9 cellular contexts compared by ENCODE assay signal in the genomic region with DNA sequence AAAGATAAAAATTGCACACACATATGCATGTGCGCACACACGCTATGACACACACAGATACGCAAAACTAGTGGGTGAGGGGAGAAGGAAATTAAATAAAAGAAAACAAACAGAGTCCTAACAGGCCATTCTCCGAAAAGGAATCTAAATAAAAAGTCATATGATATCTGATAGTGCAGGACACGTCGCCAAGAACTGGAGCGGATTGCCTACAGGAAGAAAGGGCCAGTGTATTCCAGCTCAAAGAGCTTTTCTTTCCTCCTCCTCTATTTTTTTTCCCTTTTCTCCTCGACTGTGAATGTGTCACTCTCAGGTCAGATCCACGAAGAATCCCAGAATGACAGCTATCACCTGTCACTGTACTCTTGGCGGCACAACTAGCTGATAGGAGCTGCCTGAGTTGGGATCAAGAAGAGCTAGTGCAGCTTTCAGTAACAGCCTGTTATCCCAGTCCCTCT.
DNase-seq lines count a peak whose midpoint lies in the region; ATAC-seq, FAIRE-seq and TF ChIP-seq lines count a peak whose summit lies in the region.
"Had no signal": no experiment of that assay in that cellular context is flagged by ENCODE, and none has a peak within 500 bp of the region (broad histone marks: within the 10 kb centered on the region; RNA-seq: fewer than 3 reads in every experiment).

No MANE protein-coding gene starts in this region.

- in situ Hi-C loops in GM12878 (cut with MboI) = no loop called here

- TF ChIP-seq RAD21 in GM12878 (IDR thresholded peaks at IDR 0.05; ENCODE audit: insufficient read depth, low read depth, low read length) = no peak

- peaks cover 0 to 4% of the 10 kb centered on the region in 2 donors for H3K4me1 Mint-ChIP-seq in natural killer cell treated with Interleukin-12 subunit alpha and Interleukin-12 subunit beta and Interleukin-15 and Interleukin-18, amount 100 ng/mL, for 72 hours (ENCODE audit: low read depth in 2 of 2)

- H3K27ac Mint-ChIP-seq in natural killer cell treated with Interleukin-12 subunit alpha and Interleukin-12 subunit beta and Interleukin-15 and Interleukin-18, amount 100 ng/mL, for 72 hours = no peak overlapping the region

- peak overlapping the region; percentile 88 for H3K4me2 ChIP-seq in GM12878 (ENCODE audit: control insufficient read depth, insufficient read depth)

- TF ChIP-seq EP300 in GM12878 (IDR thresholded peaks at IDR 0.05; ENCODE audit: borderline replicate concordance in 1 of 2, control insufficient read depth in 1 of 2, low read depth in 2 of 2, low read length in 2 of 2) = no peak

- peaks cover 56% of the 10 kb centered on the region for H3K79me2 ChIP-seq in GM12878 (ENCODE audit: control insufficient read depth, insufficient read depth, low read length)

- no peaks in the 10 kb centered on the region for H3K36me3 Mint-ChIP-seq in natural killer cell treated with Interleukin-12 subunit alpha and Interleukin-12 subunit beta and Interleukin-15 and Interleukin-18, amount 100 ng/mL, for 72 hours

- H3K9ac ChIP-seq in GM12878 (ENCODE audit: control insufficient read depth, insufficient read depth, low read length) = peak overlapping the region; percentile 84

- intact Hi-C loops in GM12878 (cut with micrococcal nuclease; ENCODE audit: unreplicated experiment) (loop anchor here (10.0 kb wide), 1 partner anchor 707 kb away; a partner anchor contains a TSS), left lung (cut with DNase I) (no loop called here)

- H3K4me1 ChIP-seq in GM12878 (ENCODE audit: control insufficient read depth, insufficient read depth, low read length) = peaks cover 15% of the 10 kb centered on the region; the same call in 1 of the 2 replicates
- peaks cover 0 to 29% of the 10 kb centered on the region in 2 donors for H3K4me1 ChIP-seq in left lung

- POLR2A ChIA-PET in GM12878 (lab: Charles Lee) = no interaction called here

- RAD21 ChIA-PET in GM12878 (lab: Charles Lee; ENCODE audit: unreplicated experiment) = interaction anchor here (1.0 kb wide), 1 partner anchor 13 kb away, joined by 3 read pairs; no protein-coding TSS in a partner anchor

- H3K27me3 Mint-ChIP-seq in natural killer cell treated with Interleukin-12 subunit alpha and Interleukin-12 subunit beta and Interleukin-15 and Interleukin-18, amount 100 ng/mL, for 72 hours = peaks cover 6 to 7% of the 10 kb centered on the region in 2 donors

- ATAC-seq in GM12878 = no peak; the same call in 2 of the 3 replicates
- ATAC-seq in left lung = peak; percentile 74
- ATAC-seq in natural killer cell treated with Interleukin-12 subunit alpha and Interleukin-12 subunit beta and Interleukin-15 and Interleukin-18, amount 100 ng/mL, for 72 hours = no peak
- ATAC-seq in GM18517 (IDR thresholded peaks at IDR 0.05; ENCODE audit: unreplicated experiment) = no peak

- SMC1A ChIA-PET in GM12878 (lab: Charles Lee; ENCODE audit: uncharacterized antibody, unreplicated experiment) = interaction anchor here (1.3 kb wide), 1 partner anchor 11 kb away, joined by 4 read pairs; no protein-coding TSS in a partner anchor

- FAIRE-seq in GM12878 (lab: Jason Lieb, UNC) = no peak
- FAIRE-seq in H54 (lab: Jason Lieb, UNC) = no peak

- CTCF ChIA-PET in GM12878 (lab: Yijun Ruan, JAX) = interaction anchor here (0.7 to 1.5 kb wide), 6 partner anchors 9 to 552 kb away, joined by 3 to 5 read pairs (median 4); no protein-coding TSS in a partner anchor

- H3K4me3 ChIP-seq in GM12878 (peak overlapping the region; percentile 56), left lung (peak overlapping the region in 1 of 2 donors; percentile 1)

- no peaks in the 10 kb centered on the region for H4K20me1 ChIP-seq in GM12878 (ENCODE audit: control insufficient read depth, insufficient read depth)

- H3K27ac ChIP-seq in GM12878 (ENCODE audit: control insufficient read depth, insufficient read depth) (peak overlapping the region; percentile 93), left lung (peak overlapping the region; percentile 73 to 75), temporal lobe (ENCODE audit: low read depth, low read length) (peak overlapping the region; percentile 95)

- DNase-seq in LHCN-M2 (ENCODE audit: low read depth) (peak; percentile 51), GM12878 (ENCODE audit: low read depth, low spot score) (no peak), left lung (no peak), activated T-cell treated with anti-CD3 and anti-CD28 coated beads for 4 hours (no peak), H54 (ENCODE audit: insufficient read length, low spot score) (no peak)
- DNase-seq in natural killer cell treated with Interleukin-12 subunit alpha and Interleukin-12 subunit beta and Interleukin-15 and Interleukin-18, amount 100 ng/mL, for 72 hours (ENCODE audit: low spot score) = no peak
- DNase-seq: T-helper 1 cell had no signal

- TF ChIP-seq CTCF in GM12878 (IDR thresholded peaks at IDR 0.05 in 2 of 3, conservative IDR thresholded peaks at IDR 0.05 in 1 of 3; ENCODE audit: control insufficient read depth in 2 of 3, extremely low read depth in 1 of 3, insufficient read depth in 1 of 3, low read depth in 3 of 3, low read length in 3 of 3) = no peak
- no peak for TF ChIP-seq CTCF in left lung (IDR thresholded peaks at IDR 0.05)

- no peaks in the 10 kb centered on the region for H3K9me3 Mint-ChIP-seq in natural killer cell treated with Interleukin-12 subunit alpha and Interleukin-12 subunit beta and Interleukin-15 and Interleukin-18, amount 100 ng/mL, for 72 hours

- peak overlapping the region; percentile 51 for H2AFZ ChIP-seq in GM12878 (ENCODE audit: control insufficient read depth, low read depth, low read length)

- no peak for TF ChIP-seq POLR2A in GM12878 (IDR thresholded peaks at IDR 0.05; ENCODE audit: low read depth, low read length)
- TF ChIP-seq POLR2A in H54 (IDR thresholded peaks at IDR 0.05; ENCODE audit: low read depth, low read length) = no peak

- WGBS in GM12878 (ENCODE audit: insufficient coverage, insufficient replicate concordance, low lambda C conversion rate, missing lambda C conversion rate) = 3% methylated on average over 10 of the region's 10 CpGs

- no peak overlapping the region for H3K4me3 Mint-ChIP-seq in natural killer cell treated with Interleukin-12 subunit alpha and Interleukin-12 subunit beta and Interleukin-15 and Interleukin-18, amount 100 ng/mL, for 72 hours

- H3K27me3 ChIP-seq in GM12878 (replicated peaks in 1 of 2; ENCODE audit: control insufficient read depth in 2 of 2, insufficient read depth in 2 of 2, low read length in 1 of 2) (no peaks in the 10 kb centered on the region), left lung (no peaks in the 10 kb centered on the region)

- H3K9me3 ChIP-seq in GM12878 (replicated peaks; ENCODE audit: control insufficient read depth, insufficient read depth, low read length) (no peaks in the 10 kb centered on the region), left lung (no peaks in the 10 kb centered on the region)

- H3K36me3 ChIP-seq in GM12878 (ENCODE audit: control insufficient read depth in 2 of 2, insufficient read depth in 2 of 2, low read length in 1 of 2) (no peaks in the 10 kb centered on the region), left lung (no peaks in the 10 kb centered on the region)

- BruUV-seq in GM12878 (replicated peaks; lab: Mats Ljungman, UMichigan) = TSS peak; percentile 82

TF ChIP-seq in GM12878, 131 proteins besides CTCF, POLR2A, EP300 and RAD21:
- TF ChIP-seq, protein P1, sequence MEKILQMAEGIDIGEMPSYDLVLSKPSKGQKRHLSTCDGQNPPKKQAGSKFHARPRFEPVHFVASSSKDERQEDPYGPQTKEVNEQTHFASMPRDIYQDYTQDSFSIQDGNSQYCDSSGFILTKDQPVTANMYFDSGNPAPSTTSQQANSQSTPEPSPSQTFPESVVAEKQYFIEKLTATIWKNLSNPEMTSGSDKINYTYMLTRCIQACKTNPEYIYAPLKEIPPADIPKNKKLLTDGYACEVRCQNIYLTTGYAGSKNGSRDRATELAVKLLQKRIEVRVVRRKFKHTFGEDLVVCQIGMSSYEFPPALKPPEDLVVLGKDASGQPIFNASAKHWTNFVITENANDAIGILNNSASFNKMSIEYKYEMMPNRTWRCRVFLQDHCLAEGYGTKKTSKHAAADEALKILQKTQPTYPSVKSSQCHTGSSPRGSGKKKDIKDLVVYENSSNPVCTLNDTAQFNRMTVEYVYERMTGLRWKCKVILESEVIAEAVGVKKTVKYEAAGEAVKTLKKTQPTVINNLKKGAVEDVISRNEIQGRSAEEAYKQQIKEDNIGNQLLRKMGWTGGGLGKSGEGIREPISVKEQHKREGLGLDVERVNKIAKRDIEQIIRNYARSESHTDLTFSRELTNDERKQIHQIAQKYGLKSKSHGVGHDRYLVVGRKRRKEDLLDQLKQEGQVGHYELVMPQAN (conservative IDR thresholded peaks at IDR 0.05) = no peak
- TF ChIP-seq CHD2 (IDR thresholded peaks at IDR 0.05; ENCODE audit: borderline replicate concordance, low read depth, low read length) = no peak
- peak; percentile 48; the same call in 1 of the 3 replicates for TF ChIP-seq POU2F2 (IDR thresholded peaks at IDR 0.05; ENCODE audit: borderline replicate concordance, low read depth, low read length)
TF ChIP-seq in GM12878: peak in this region for 1.
